In genomic region chr12:1760566-1761382, GRCh38 we compare ENCODE assay signal across 11 cellular contexts. TPM values are rescaled to one million over a fixed set of nuclear protein-coding genes. Genes with fewer than 3 reads are reported as not detected.
A peak's percentile ranks its signal among the peaks of the same experiment; 100 is the strongest.
DNase-seq lines count a peak whose midpoint lies in the region; ATAC-seq, FAIRE-seq and TF ChIP-seq lines count a peak whose summit lies in the region.
"Had no signal": no experiment of that assay in that cellular context is flagged by ENCODE, and none has a peak within 500 bp of the region (broad histone marks: within the 10 kb centered on the region; RNA-seq: fewer than 3 reads in every experiment).

No MANE protein-coding gene starts in this region.

- peak; percentile 99 for ATAC-seq in HepG2
- no peak for ATAC-seq in HG02623 (IDR thresholded peaks at IDR 0.05; ENCODE audit: unreplicated experiment)
- no peak for ATAC-seq in HG02870 (IDR thresholded peaks at IDR 0.05; ENCODE audit: unreplicated experiment)

- TF ChIP-seq CTCF in cardiac fibroblast (IDR thresholded peaks at IDR 0.05; ENCODE audit: low read depth, low read length) (no peak), HepG2 (CRISPR knock-in tag; IDR thresholded peaks at IDR 0.05) (no peak), WERI-Rb-1 (IDR thresholded peaks at IDR 0.05; ENCODE audit: low read depth, low read length) (no peak)

- H3K9me3 ChIP-seq in HepG2 (ENCODE audit: low read length) = no peaks in the 10 kb centered on the region
- H3K9me3 ChIP-seq in WERI-Rb-1 (ENCODE audit: severe bottlenecking) = no peaks in the 10 kb centered on the region

- H2AFZ ChIP-seq in HepG2 (ENCODE audit: low read length) = no peak overlapping the region

- H3K27me3 ChIP-seq in HepG2 (ENCODE audit: control insufficient read depth in 1 of 2, insufficient read depth in 2 of 2, low read length in 2 of 2) (no peaks in the 10 kb centered on the region), WERI-Rb-1 (ENCODE audit: insufficient read depth, low read depth, severe bottlenecking) (no peaks in the 10 kb centered on the region)
- H3K27me3 ChIP-seq: cardiac muscle cell had no signal

- peak overlapping the region; percentile 51 for H3K9ac ChIP-seq in HepG2 (ENCODE audit: insufficient read depth, low read depth, low read length)

- peaks cover 82% of the 10 kb centered on the region for H3K4me1 ChIP-seq in HepG2 (ENCODE audit: insufficient read depth, low read length)

- POLR2A ChIA-PET in HepG2 (lab: Yijun Ruan, JAX) = interaction anchor here (0.6 kb wide), 1 partner anchor 70 kb away, joined by 4 read pairs; the partner anchor contains the start of gene ADIPOR2

- H3K36me3 ChIP-seq in HepG2 (replicated peaks in 1 of 2; ENCODE audit: control insufficient read depth in 1 of 2, insufficient read depth in 2 of 2, low read length in 2 of 2) = peaks cover 0 to 31% of the 10 kb centered on the region in 2 experiments; a peak in 4 of 5 replicates
- peaks cover 44% of the 10 kb centered on the region for H3K36me3 ChIP-seq in WERI-Rb-1
- H3K36me3 ChIP-seq: cardiac muscle cell had no signal

- TF ChIP-seq RAD21 in HepG2 (CRISPR knock-in tag; IDR thresholded peaks at IDR 0.05) = no peak

- H3K27ac ChIP-seq in HepG2 (ENCODE audit: extremely low read length, insufficient read depth, low read length) (peak overlapping the region; percentile 83), WERI-Rb-1 (no peak overlapping the region)
- H3K27ac ChIP-seq: cardiac muscle cell had no signal

- FAIRE-seq in HepG2 (lab: Jason Lieb, UNC) = peak; percentile 84

- H3K79me2 ChIP-seq in HepG2 (ENCODE audit: insufficient read depth, low read length) = peaks cover 77% of the 10 kb centered on the region

- TF ChIP-seq POLR2A in HepG2 (IDR thresholded peaks at IDR 0.05; ENCODE audit: insufficient read depth in 1 of 2, low read depth in 2 of 2, low read length in 2 of 2) = no peak

- no peaks in the 10 kb centered on the region for H4K20me1 ChIP-seq in HepG2 (ENCODE audit: insufficient read depth, low read length)

- peak overlapping the region; percentile 66 for H3K4me2 ChIP-seq in HepG2 (ENCODE audit: low read depth, low read length)

- CTCF ChIA-PET in HepG2 (lab: Yijun Ruan, JAX; ENCODE audit: low intra/inter-chr PET ratio, low total read pairs) = no interaction called here

- peak; percentile 54 for DNase-seq in COLO829 (ENCODE audit: low spot score)
- DNase-seq in M059J (ENCODE audit: low read depth) = peak; percentile 90
- peak; percentile 26 to 76 for DNase-seq in cardiac fibroblast (ENCODE audit: low read depth in 2 of 2)
- DNase-seq in HepG2 (ENCODE audit: low spot score) = peak; percentile 95
- DNase-seq in NK-92 treated with Interleukin-12 subunit alpha and Interleukin-12 subunit beta, amount 100 ng/mL, for 24 hours (lab: John Stamatoyannopoulos, UW) = no peak
- no peak for DNase-seq in WERI-Rb-1
- DNase-seq: activated CD4-positive, alpha-beta T cell treated with anti-CD3 and anti-CD28 coated beads, Interleukin-2, amount 50 U/mL, for 4 hours; CD8-positive, alpha-beta memory T cell had no signal

- WGBS in HepG2 (ENCODE audit: low lambda C conversion rate) = 29% methylated on average over 2 of the region's 2 CpGs

- in situ Hi-C loops in HepG2 (cut with HindIII; ENCODE audit: extremely low pct_ligation_motif_present, low pct_unique_long_range_greater_than_20kb) = no loop called here

- no peak overlapping the region for H3K4me3 ChIP-seq in cardiac fibroblast (replicated peaks in 1 of 2; ENCODE audit: low read depth in 2 of 2, low read length in 2 of 2)
- H3K4me3 ChIP-seq in HepG2 (replicated peaks in 1 of 3; ENCODE audit: insufficient read depth in 1 of 3, low read depth in 2 of 3, low read length in 3 of 3) = peak overlapping the region in 1 of 3 experiments; percentile 7; a peak in 1 of 6 replicates
- H3K4me3 ChIP-seq in WERI-Rb-1 (ENCODE audit: low read depth, low read length) = no peak overlapping the region
- H3K4me3 ChIP-seq: cardiac muscle cell had no signal

- TF ChIP-seq EP300 in HepG2 (IDR thresholded peaks at IDR 0.05; ENCODE audit: low read depth in 2 of 2, low read length in 2 of 2) (peak in 1 of 2 experiments; percentile 96; a peak in 2 of 4 replicates), HepG2 (CRISPR knock-in tag; IDR thresholded peaks at IDR 0.05; ENCODE audit: borderline replicate concordance) (peak; percentile 84; the same call in 1 of the 2 replicates)

- no TSS peak for BruUV-seq in HepG2 (replicated peaks; lab: Mats Ljungman, UMichigan)

- intact Hi-C loops in HepG2 (cut with micrococcal nuclease; ENCODE audit: unreplicated experiment) = loop anchor here (10.0 kb wide), 1 partner anchor 96 kb away; no protein-coding TSS in a partner anchor

TF ChIP-seq in HepG2, 621 proteins besides CTCF, POLR2A, EP300 and RAD21 (continues in another document):
- TF ChIP-seq FOXM1 (CRISPR knock-in tag; IDR thresholded peaks at IDR 0.05) (no peak), ZNF235 (CRISPR knock-in tag; IDR thresholded peaks at IDR 0.05; ENCODE audit: borderline replicate concordance) (no peak), CEBPG (CRISPR knock-in tag; IDR thresholded peaks at IDR 0.05) (peak; percentile 96), ZNF333 (CRISPR knock-in tag; IDR thresholded peaks at IDR 0.05; ENCODE audit: borderline replicate concordance) (no peak), ZNF20 (CRISPR knock-in tag; IDR thresholded peaks at IDR 0.05) (no peak), EZH2 (conservative IDR thresholded peaks at IDR 0.05; ENCODE audit: low read depth, low read length) (no peak), NCOA5 (CRISPR knock-in tag; IDR thresholded peaks at IDR 0.05) (no peak), ZNF547 (CRISPR knock-in tag; IDR thresholded peaks at IDR 0.05) (no peak), FOXP1 (IDR thresholded peaks at IDR 0.05) (no peak), FOXP1 (CRISPR knock-in tag; IDR thresholded peaks at IDR 0.05) (peak; percentile 50; the same call in 1 of the 2 replicates), RFXAP (CRISPR knock-in tag; IDR thresholded peaks at IDR 0.05; ENCODE audit: borderline replicate concordance) (no peak), ATF7 (IDR thresholded peaks at IDR 0.05) (no peak), ATF7 (CRISPR knock-in tag; IDR thresholded peaks at IDR 0.05) (no peak), ERF (CRISPR knock-in tag; IDR thresholded peaks at IDR 0.05) (0 out of 2 replicates have a peak, but pooled peaks have one; percentile 38), ZNF672 (CRISPR knock-in tag; IDR thresholded peaks at IDR 0.05) (no peak), ZNF557 (CRISPR knock-in tag; IDR thresholded peaks at IDR 0.05) (no peak), TBX2 (CRISPR knock-in tag; IDR thresholded peaks at IDR 0.05; ENCODE audit: borderline replicate concordance) (peak; percentile 42; the same call in 1 of the 2 replicates), ZNF138 (CRISPR knock-in tag; IDR thresholded peaks at IDR 0.05; ENCODE audit: low read depth) (no peak), GFI1 (CRISPR knock-in tag; IDR thresholded peaks at IDR 0.05; ENCODE audit: borderline replicate concordance) (0 out of 2 replicates have a peak, but pooled peaks have one; percentile 41), MTF1 (CRISPR knock-in tag; IDR thresholded peaks at IDR 0.05) (no peak), ZBTB1 (CRISPR knock-in tag; IDR thresholded peaks at IDR 0.05; ENCODE audit: borderline replicate concordance) (no peak)
- TF ChIP-seq, protein P1, sequence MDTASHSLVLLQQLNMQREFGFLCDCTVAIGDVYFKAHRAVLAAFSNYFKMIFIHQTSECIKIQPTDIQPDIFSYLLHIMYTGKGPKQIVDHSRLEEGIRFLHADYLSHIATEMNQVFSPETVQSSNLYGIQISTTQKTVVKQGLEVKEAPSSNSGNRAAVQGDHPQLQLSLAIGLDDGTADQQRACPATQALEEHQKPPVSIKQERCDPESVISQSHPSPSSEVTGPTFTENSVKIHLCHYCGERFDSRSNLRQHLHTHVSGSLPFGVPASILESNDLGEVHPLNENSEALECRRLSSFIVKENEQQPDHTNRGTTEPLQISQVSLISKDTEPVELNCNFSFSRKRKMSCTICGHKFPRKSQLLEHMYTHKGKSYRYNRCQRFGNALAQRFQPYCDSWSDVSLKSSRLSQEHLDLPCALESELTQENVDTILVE (CRISPR knock-in tag; IDR thresholded peaks at IDR 0.05) = no peak
- TF ChIP-seq, protein P2, sequence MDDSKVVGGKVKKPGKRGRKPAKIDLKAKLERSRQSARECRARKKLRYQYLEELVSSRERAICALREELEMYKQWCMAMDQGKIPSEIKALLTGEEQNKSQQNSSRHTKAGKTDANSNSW (CRISPR knock-in tag; IDR thresholded peaks at IDR 0.05; ENCODE audit: borderline replicate concordance) = no peak
- TF ChIP-seq, protein P3, sequence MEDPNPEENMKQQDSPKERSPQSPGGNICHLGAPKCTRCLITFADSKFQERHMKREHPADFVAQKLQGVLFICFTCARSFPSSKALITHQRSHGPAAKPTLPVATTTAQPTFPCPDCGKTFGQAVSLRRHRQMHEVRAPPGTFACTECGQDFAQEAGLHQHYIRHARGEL (CRISPR knock-in tag; IDR thresholded peaks at IDR 0.05) = no peak

RNA-seq across cellular contexts. Expression of gene LRTM2, which starts 59.6 kb away (rescaled TPM):
- 0.07 TPM in 1 of 2 replicates, not detected in the other for total RNA-seq in M059J (2014; rRNA removed; shearing (Covaris generic))
- total RNA-seq in HepG2 (2016; rRNA removed; fragmentation: Illumina TruSeq; extraction: Trizol) = not detected in 2 replicates
- not detected in 2 replicates for total RNA-seq in HepG2 (2016; cell fraction: cytosol; rRNA removed; fragmentation: Illumina TruSeq; extraction: Trizol; ENCODE audit: low read depth)
- not detected in 2 replicates for total RNA-seq in HepG2 (2016; cell fraction: insoluble cytoplasmic fraction; rRNA removed; fragmentation: Illumina TruSeq; extraction: Trizol)
- not detected in 2 replicates for total RNA-seq in HepG2 (2016; cell fraction: membrane; rRNA removed; fragmentation: Illumina TruSeq; extraction: Trizol)
- total RNA-seq in HepG2 (2016; cell fraction: nucleus; rRNA removed; fragmentation: Illumina TruSeq; extraction: Trizol) = not detected in 2 replicates
- 0.09 and 0.17 TPM in 2 replicates for polyA plus RNA-seq in HepG2 (2011; rRNA removed)
- polyA plus RNA-seq in HepG2 (2011; cell fraction: cytosol; rRNA removed) = 0.09 TPM in 2 replicates
- polyA plus RNA-seq in HepG2 (2011; cell fraction: nucleus; rRNA removed) = 0.39 and 0.76 TPM in 2 replicates
- polyA plus RNA-seq in HepG2 (2012) = 0.16 and 0.17 TPM in 2 replicates
- polyA plus RNA-seq in HepG2 (2016; cell fraction: cytosol; fragmentation: Illumina TruSeq; extraction: Trizol; ENCODE audit: low read depth) = not detected in 2 replicates
- polyA plus RNA-seq in HepG2 (2016; cell fraction: insoluble cytoplasmic fraction; fragmentation: Illumina TruSeq; extraction: Trizol; ENCODE audit: low read depth) = not detected in 2 replicates
- polyA plus RNA-seq in HepG2 (2016; cell fraction: membrane; fragmentation: Illumina TruSeq; extraction: Trizol; ENCODE audit: low read depth) = not detected in 2 replicates
- not detected in 2 replicates for polyA plus RNA-seq in HepG2 (2016; cell fraction: nucleus; fragmentation: Illumina TruSeq; extraction: Trizol; ENCODE audit: insufficient read depth, low read depth)
- 0.40 TPM in 1 of 2 replicates, not detected in the other for polyA minus RNA-seq in HepG2 (2011; rRNA and poly(A)+ RNA removed; ENCODE audit: low replicate concordance)
- not detected in 2 replicates for polyA minus RNA-seq in HepG2 (2011; cell fraction: cytosol; rRNA and poly(A)+ RNA removed)
- polyA minus RNA-seq in HepG2 (2011; cell fraction: nucleus; rRNA and poly(A)+ RNA removed) = not detected in 2 replicates
- total RNA-seq: cardiac muscle cell had no signal
- polyA plus RNA-seq: cardiac muscle cell; CD8-positive, alpha-beta memory T cell had no signal

Comparison
In these comparisons a context has a peak if more than half of its experiments do, and no peak if none do; other contexts are left out.
1. DNase-seq: peak in COLO829 (single experiment), M059J (single experiment), cardiac fibroblast (2 of 2) and HepG2 (single experiment); none in NK-92 treated with Interleukin-12 subunit alpha and Interleukin-12 subunit beta, amount 100 ng/mL, for 24 hours (single experiment) and WERI-Rb-1 (single experiment).